In the genomic region with DNA sequence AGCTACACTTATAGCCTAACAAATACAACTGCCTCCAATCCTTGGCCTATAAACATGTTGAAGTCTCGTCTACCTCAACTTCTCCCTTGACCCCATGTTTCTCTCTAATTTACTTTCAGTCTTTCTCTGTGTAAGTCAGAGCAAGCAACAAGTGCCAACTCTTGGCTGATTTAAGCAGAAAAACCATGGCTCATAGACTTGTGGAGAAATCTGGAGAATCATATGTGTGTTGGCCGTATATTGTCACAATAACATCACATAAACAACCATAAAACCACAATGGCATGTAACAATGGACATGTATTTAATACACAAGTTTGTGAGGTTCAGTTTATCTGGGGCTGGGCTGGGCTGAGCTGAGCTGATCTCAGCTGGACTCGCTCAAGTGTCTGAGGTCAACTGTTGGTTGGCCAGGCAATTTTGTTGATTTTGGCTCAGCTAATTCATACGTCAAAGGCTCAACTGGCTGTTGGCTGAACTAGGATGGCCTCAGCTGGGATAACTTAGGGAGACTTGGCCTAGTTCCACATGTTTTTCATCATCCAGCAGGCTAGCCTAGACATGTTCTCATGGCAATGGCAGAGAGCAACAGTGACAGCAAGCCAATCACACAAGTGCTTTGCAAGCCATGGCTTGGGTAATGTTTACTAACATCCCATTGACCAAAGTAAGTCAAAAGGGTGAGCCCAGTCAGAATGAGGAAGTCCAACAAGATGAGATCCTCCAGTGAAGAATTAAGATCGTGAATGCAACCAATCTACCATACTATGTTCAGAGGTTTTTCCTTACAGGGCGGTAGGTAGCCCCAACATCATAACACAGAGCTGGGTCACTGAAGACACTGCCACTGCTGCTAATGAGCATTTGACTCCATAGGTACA, we compare ENCODE assay signal across 1 cellular context.
TF ChIP-seq lines count a peak whose summit lies in the region.

No MANE protein-coding gene starts in this region.

TF ChIP-seq in IMR-90, 13 proteins besides CTCF, POLR2A, EP300 and RAD21:
- TF ChIP-seq, protein P1, sequence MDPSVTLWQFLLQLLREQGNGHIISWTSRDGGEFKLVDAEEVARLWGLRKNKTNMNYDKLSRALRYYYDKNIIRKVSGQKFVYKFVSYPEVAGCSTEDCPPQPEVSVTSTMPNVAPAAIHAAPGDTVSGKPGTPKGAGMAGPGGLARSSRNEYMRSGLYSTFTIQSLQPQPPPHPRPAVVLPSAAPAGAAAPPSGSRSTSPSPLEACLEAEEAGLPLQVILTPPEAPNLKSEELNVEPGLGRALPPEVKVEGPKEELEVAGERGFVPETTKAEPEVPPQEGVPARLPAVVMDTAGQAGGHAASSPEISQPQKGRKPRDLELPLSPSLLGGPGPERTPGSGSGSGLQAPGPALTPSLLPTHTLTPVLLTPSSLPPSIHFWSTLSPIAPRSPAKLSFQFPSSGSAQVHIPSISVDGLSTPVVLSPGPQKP (IDR thresholded peaks at IDR 0.05; ENCODE audit: borderline replicate concordance, low read depth, low read length), result no peak
- peak; percentile 51; the same call in 1 of the 2 replicates for TF ChIP-seq MXI1 (IDR thresholded peaks at IDR 0.05; ENCODE audit: borderline replicate concordance, low read depth, low read length)
- 0 out of 2 replicates have a peak, but pooled peaks have one; percentile 44 for TF ChIP-seq FOS (IDR thresholded peaks at IDR 0.05; ENCODE audit: low read depth, low read length)
- TF ChIP-seq MAZ (IDR thresholded peaks at IDR 0.05; ENCODE audit: borderline replicate concordance, low read depth, low read length), result peak; percentile 28; the same call in 1 of the 2 replicates
- TF ChIP-seq, protein P2, sequence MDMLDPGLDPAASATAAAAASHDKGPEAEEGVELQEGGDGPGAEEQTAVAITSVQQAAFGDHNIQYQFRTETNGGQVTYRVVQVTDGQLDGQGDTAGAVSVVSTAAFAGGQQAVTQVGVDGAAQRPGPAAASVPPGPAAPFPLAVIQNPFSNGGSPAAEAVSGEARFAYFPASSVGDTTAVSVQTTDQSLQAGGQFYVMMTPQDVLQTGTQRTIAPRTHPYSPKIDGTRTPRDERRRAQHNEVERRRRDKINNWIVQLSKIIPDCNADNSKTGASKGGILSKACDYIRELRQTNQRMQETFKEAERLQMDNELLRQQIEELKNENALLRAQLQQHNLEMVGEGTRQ (IDR thresholded peaks at IDR 0.05; ENCODE audit: low read depth, low read length), result no peak
- TF ChIP-seq NFE2L2 (IDR thresholded peaks at IDR 0.05; ENCODE audit: low read depth, low read length), result peak; percentile 46; the same call in 1 of the 2 replicates
- TF ChIP-seq RFX5 (IDR thresholded peaks at IDR 0.05; ENCODE audit: low read depth, low read length), result no peak
- no peak for TF ChIP-seq CHD1 (IDR thresholded peaks at IDR 0.05; ENCODE audit: low read depth, low read length)
- TF ChIP-seq CEBPB (IDR thresholded peaks at IDR 0.05; ENCODE audit: low read depth, low read length), result peak; percentile 91
- no peak for TF ChIP-seq RCOR1 (IDR thresholded peaks at IDR 0.05; ENCODE audit: insufficient replicate concordance, low read length)
- no peak; the same call in 1 of the 2 replicates for TF ChIP-seq BHLHE40 (IDR thresholded peaks at IDR 0.05; ENCODE audit: low read depth, low read length)
- peak; percentile 38 for TF ChIP-seq MAFK (IDR thresholded peaks at IDR 0.05; ENCODE audit: low read depth, low read length)
- TF ChIP-seq SMC3 (IDR thresholded peaks at IDR 0.05; ENCODE audit: low read depth, low read length), result no peak
